In the genomic region with DNA sequence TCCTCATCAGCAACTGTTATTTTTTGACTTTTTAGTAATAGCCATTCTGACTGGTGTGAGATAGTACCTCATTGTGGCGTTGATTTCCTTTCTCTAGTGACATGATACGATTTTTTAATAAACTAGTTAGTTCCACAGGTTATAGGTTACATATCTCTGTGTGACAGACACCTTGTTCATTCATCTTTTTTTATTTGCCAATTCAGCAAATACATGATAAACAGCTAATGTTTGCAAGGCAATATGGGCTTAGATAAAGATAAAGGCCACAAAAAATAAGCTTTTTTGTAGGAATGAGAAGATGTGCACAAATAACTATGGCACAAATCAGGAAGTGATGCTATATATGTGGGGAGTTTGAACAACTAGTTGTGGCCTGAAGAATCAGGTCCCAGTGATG, we compare ENCODE assay signal across 34 cellular contexts.
"Had no signal": no experiment of that assay in that cellular context is flagged by ENCODE, and none has a peak within 500 bp of the region (broad histone marks: within the 10 kb centered on the region; RNA-seq: fewer than 3 reads in every experiment).

No MANE protein-coding gene starts in this region.

- ATAC-seq: activated CD4-positive, alpha-beta T cell treated with anti-CD3 and anti-CD28 coated beads for 36 hours; activated CD4-positive, CD25-positive, alpha-beta regulatory T cell treated with anti-CD3 and anti-CD28 coated beads, Interleukin-2, amount 50 U/mL, for 24 hours; activated CD8-positive, alpha-beta memory T cell treated with anti-CD3 and anti-CD28 coated beads, Interleukin-2, amount 10 ng/mL, durations not matched to agents 7 days and 5 days; activated CD8-positive, alpha-beta T cell treated with anti-CD3 and anti-CD28 coated beads, Interleukin-2, amount 10 ng/mL, durations not matched to agents 7 days and 5 days; activated naive CD4-positive, alpha-beta T cell treated with anti-CD3 and anti-CD28 coated beads, Interleukin-2, amount 50 U/mL, for 72 hours; activated T-cell treated with anti-CD3 and anti-CD28 coated beads, Interleukin-2, amount 50 U/mL, for 72 hours; activated T-helper 17 cell treated with anti-CD3 and anti-CD28 coated beads, Interleukin-2, amount 50 U/mL, for 72 hours; body of pancreas; WTC11 had no signal

- H3K27me3 ChIP-seq: adrenal gland, body of pancreas, brain microvascular endothelial cell, breast epithelium had no signal

- H3K4me3 ChIP-seq: adrenal gland, body of pancreas, breast epithelium had no signal

- H3K9me3 ChIP-seq: body of pancreas, breast epithelium had no signal

- H3K36me3 ChIP-seq: adrenal gland, brain microvascular endothelial cell, breast epithelium, WERI-Rb-1 had no signal

- H3K27ac ChIP-seq: adrenal gland, body of pancreas, brain microvascular endothelial cell, breast epithelium, WERI-Rb-1 had no signal

- H3K4me1 ChIP-seq: adrenal gland, body of pancreas, breast epithelium had no signal

- DNase-seq: activated CD4-positive, alpha-beta memory T cell treated with anti-CD3 and anti-CD28 coated beads, Interleukin-2, amount 10 ng/mL, durations not matched to agents 7 days and 5 days; activated CD4-positive, alpha-beta T cell treated with anti-CD3 and anti-CD28 coated beads for 1 hour; activated CD4-positive, alpha-beta T cell treated with anti-CD3 and anti-CD28 coated beads for 36 hours; activated CD4-positive, alpha-beta T cell treated with anti-CD3 and anti-CD28 coated beads for 48 hours; activated CD4-positive, alpha-beta T cell treated with anti-CD3 and anti-CD28 coated beads, Interleukin-2, amount 10 ng/mL, durations not matched to agents 7 days and 5 days; activated CD4-positive, alpha-beta T cell treated with anti-CD3 and anti-CD28 coated beads, Interleukin-2, amount 50 U/mL, for 48 hours; activated CD4-positive, CD25-positive, alpha-beta regulatory T cell; activated CD8-positive, alpha-beta memory T cell treated with anti-CD3 and anti-CD28 coated beads for 24 hours; activated CD8-positive, alpha-beta memory T cell treated with anti-CD3 and anti-CD28 coated beads, Interleukin-2, amount 10 ng/mL, durations not matched to agents 7 days and 5 days; activated CD8-positive, alpha-beta memory T cell treated with anti-CD3 and anti-CD28 coated beads, Interleukin-2, amount 50 U/mL, for 48 hours; activated CD8-positive, alpha-beta T cell treated with anti-CD3 and anti-CD28 coated beads, Interleukin-2, amount 10 ng/mL, durations not matched to agents 7 days and 5 days; activated effector memory CD4-positive, alpha-beta T cell treated with anti-CD3 and anti-CD28 coated beads, Interleukin-2, amount 50 U/mL, for 16 hours; activated gamma-delta T cell treated with Interleukin-2 at 50 U/mL for 16 hours; activated naive CD4-positive, alpha-beta T cell; activated naive CD4-positive, alpha-beta T cell treated with anti-CD3 and anti-CD28 coated beads for 36 hours; activated naive CD4-positive, alpha-beta T cell treated with anti-CD3 and anti-CD28 coated beads, Interleukin-2, amount 50 U/mL, for 16 hours; activated naive CD8-positive, alpha-beta T cell treated with anti-CD3 and anti-CD28 coated beads for 36 hours; activated T-cell treated with anti-CD3 and anti-CD28 coated beads, Interleukin-2, amount 50 U/mL, for 24 hours; activated T-cell treated with anti-CD3 and anti-CD28 coated beads, Interleukin-2, amount 50 U/mL, for 72 hours; adrenal gland; amniotic stem cell; aorta; body of pancreas; brain microvascular endothelial cell; central memory CD4-positive, alpha-beta T cell; T-helper 2 cell; T-helper 9 cell; WERI-Rb-1 had no signal

- FAIRE-seq: astrocyte had no signal
